Comparison of ENCODE assay signal across 12 cellular contexts in the genomic region with DNA sequence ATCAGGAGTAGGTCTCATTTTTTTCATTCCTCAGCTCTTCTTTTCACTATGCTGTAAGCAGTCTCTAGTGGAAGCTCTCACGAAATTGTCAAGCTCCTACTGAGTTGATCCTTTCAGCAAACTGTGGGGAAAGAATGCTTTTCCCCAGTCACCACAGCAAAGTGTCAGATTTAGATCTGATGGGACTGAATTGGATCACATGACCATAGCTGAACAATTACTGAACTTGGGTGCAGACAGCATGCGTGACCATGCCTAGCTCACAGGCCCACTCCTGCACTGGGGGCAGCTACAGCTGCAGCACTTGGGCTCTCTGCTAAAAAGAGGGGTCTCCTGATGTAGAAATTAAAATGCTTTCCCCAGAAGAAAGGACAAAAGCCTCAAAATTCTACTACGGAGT. TPM values are rescaled to one million over a fixed set of nuclear protein-coding genes. Genes with fewer than 3 reads are reported as not detected.
DNase-seq lines count a peak whose midpoint lies in the region; ATAC-seq and TF ChIP-seq lines count a peak whose summit lies in the region.
"Had no signal": no experiment of that assay in that cellular context is flagged by ENCODE, and none has a peak within 500 bp of the region (broad histone marks: within the 10 kb centered on the region; RNA-seq: fewer than 3 reads in every experiment).

No MANE protein-coding gene starts in this region.

- peaks cover 2% of the 10 kb centered on the region for H3K9me3 Mint-ChIP-seq in memory B cell

- H3K4me3 Mint-ChIP-seq in memory B cell: peak overlapping the region; percentile 65

- no peaks in the 10 kb centered on the region for H3K27me3 Mint-ChIP-seq in memory B cell

- DNase-seq in GM10266 (ENCODE audit: extremely low spot score): peak; percentile 10
- DNase-seq in SIG-M5 (lab: John Stamatoyannopoulos, UW): peak; percentile 57
- DNase-seq in memory B cell (ENCODE audit: low spot score in 2 of 2): no peak
- no peak for DNase-seq in left lobe of liver (ENCODE audit: low spot score)
- no peak for DNase-seq in kidney tubule cell (ENCODE audit: low spot score)
- no peak for DNase-seq in NCI-H446 (lab: John Stamatoyannopoulos, UW)
- DNase-seq: H7; islet precursor cell; retina; stimulated activated naive CD4-positive, alpha-beta T cell had no signal

- H3K27ac Mint-ChIP-seq in memory B cell: peak overlapping the region; percentile 20

- peaks cover 19% of the 10 kb centered on the region for H3K36me3 Mint-ChIP-seq in memory B cell

- peaks cover 36% of the 10 kb centered on the region for H3K4me1 Mint-ChIP-seq in memory B cell

- no peak for TF ChIP-seq CTCF in GM10266 (IDR thresholded peaks at IDR 0.05; ENCODE audit: control insufficient read depth, insufficient read depth, low read depth, missing control alignments)

- ATAC-seq in GM21825 (IDR thresholded peaks at IDR 0.05; ENCODE audit: unreplicated experiment) (peak; percentile 30), memory B cell (ENCODE audit: low read depth) (no peak), left lobe of liver (no peak), HG03439 (IDR thresholded peaks at IDR 0.05; ENCODE audit: unreplicated experiment) (no peak)

RNA-seq across cellular contexts. Expression of a gene that starts 3.1 kb away (rescaled TPM):
- total RNA-seq in left lobe of liver: 2.3 TPM
- total RNA-seq: H7 had no signal

Comparison
In these comparisons a context has a peak if more than half of its experiments do, and no peak if none do; other contexts are left out.
1. DNase-seq: peak in GM10266 (single experiment) and SIG-M5 (single experiment); none in memory B cell (0 of 2), left lobe of liver (single experiment), kidney tubule cell (single experiment) and NCI-H446 (0 of 2).